In genomic region chr3:194326192-194327029, GRCh38 we compare ENCODE assay signal across 1 cellular context.
A peak's percentile ranks its signal among the peaks of the same experiment; 100 is the strongest.
TF ChIP-seq lines count a peak whose summit lies in the region.

No MANE protein-coding gene starts in this region.

TF ChIP-seq in K562, 482 proteins besides CTCF, POLR2A, EP300 and RAD21 (continued from another document and continues in another):
- TF ChIP-seq, protein P1, sequence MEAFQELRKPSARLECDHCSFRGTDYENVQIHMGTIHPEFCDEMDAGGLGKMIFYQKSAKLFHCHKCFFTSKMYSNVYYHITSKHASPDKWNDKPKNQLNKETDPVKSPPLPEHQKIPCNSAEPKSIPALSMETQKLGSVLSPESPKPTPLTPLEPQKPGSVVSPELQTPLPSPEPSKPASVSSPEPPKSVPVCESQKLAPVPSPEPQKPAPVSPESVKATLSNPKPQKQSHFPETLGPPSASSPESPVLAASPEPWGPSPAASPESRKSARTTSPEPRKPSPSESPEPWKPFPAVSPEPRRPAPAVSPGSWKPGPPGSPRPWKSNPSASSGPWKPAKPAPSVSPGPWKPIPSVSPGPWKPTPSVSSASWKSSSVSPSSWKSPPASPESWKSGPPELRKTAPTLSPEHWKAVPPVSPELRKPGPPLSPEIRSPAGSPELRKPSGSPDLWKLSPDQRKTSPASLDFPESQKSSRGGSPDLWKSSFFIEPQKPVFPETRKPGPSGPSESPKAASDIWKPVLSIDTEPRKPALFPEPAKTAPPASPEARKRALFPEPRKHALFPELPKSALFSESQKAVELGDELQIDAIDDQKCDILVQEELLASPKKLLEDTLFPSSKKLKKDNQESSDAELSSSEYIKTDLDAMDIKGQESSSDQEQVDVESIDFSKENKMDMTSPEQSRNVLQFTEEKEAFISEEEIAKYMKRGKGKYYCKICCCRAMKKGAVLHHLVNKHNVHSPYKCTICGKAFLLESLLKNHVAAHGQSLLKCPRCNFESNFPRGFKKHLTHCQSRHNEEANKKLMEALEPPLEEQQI (IDR thresholded peaks at IDR 0.05): peak; percentile 37; the same call in 1 of the 2 replicates
- peak; percentile 48 to 68; a peak in 3 of 4 replicates for TF ChIP-seq KDM1A (IDR thresholded peaks at IDR 0.05)
- TF ChIP-seq DMBX1 (CRISPR knock-in tag; IDR thresholded peaks at IDR 0.05; ENCODE audit: borderline replicate concordance): no peak
- no peak for TF ChIP-seq POLR2AphosphoS5 (IDR thresholded peaks at IDR 0.05; ENCODE audit: control insufficient read depth, insufficient read depth, low read depth, low read length)
- TF ChIP-seq GMEB1 (CRISPR knock-in tag; IDR thresholded peaks at IDR 0.05): no peak
- no peak for TF ChIP-seq MAZ (CRISPR knock-in tag; conservative IDR thresholded peaks at IDR 0.05 in 1 of 2, IDR thresholded peaks at IDR 0.05 in 1 of 2)
- no peak for TF ChIP-seq THAP12 (CRISPR knock-in tag; IDR thresholded peaks at IDR 0.05)
- TF ChIP-seq PRMT5 (CRISPR knock-in tag; IDR thresholded peaks at IDR 0.05): no peak
- TF ChIP-seq, protein P2, sequence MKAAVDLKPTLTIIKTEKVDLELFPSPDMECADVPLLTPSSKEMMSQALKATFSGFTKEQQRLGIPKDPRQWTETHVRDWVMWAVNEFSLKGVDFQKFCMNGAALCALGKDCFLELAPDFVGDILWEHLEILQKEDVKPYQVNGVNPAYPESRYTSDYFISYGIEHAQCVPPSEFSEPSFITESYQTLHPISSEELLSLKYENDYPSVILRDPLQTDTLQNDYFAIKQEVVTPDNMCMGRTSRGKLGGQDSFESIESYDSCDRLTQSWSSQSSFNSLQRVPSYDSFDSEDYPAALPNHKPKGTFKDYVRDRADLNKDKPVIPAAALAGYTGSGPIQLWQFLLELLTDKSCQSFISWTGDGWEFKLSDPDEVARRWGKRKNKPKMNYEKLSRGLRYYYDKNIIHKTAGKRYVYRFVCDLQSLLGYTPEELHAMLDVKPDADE (conservative IDR thresholded peaks at IDR 0.05; ENCODE audit: control insufficient read depth, low read depth, low read length): 0 out of 2 replicates have a peak, but pooled peaks have one; percentile 14
- no peak for TF ChIP-seq MITF (IDR thresholded peaks at IDR 0.05)
- no peak for TF ChIP-seq ZNF551 (CRISPR knock-in tag; IDR thresholded peaks at IDR 0.05)
- 0 out of 2 replicates have a peak, but pooled peaks have one; percentile 17 for TF ChIP-seq TAF15 (IDR thresholded peaks at IDR 0.05; ENCODE audit: low read depth, low read length)
- TF ChIP-seq GATAD2A (IDR thresholded peaks at IDR 0.05): no peak
- TF ChIP-seq FOXM1 (IDR thresholded peaks at IDR 0.05; ENCODE audit: low read depth): no peak; the same call in 1 of the 2 replicates
- no peak for TF ChIP-seq FOXM1 (CRISPR knock-in tag; IDR thresholded peaks at IDR 0.05; ENCODE audit: low read depth)
- TF ChIP-seq IFI16 (CRISPR knock-in tag; IDR thresholded peaks at IDR 0.05): no peak
- no peak for TF ChIP-seq TAF1 (IDR thresholded peaks at IDR 0.05; ENCODE audit: control insufficient read depth, extremely low read depth, insufficient read depth, low read length, severe bottlenecking)
- no peak for TF ChIP-seq MAFF (IDR thresholded peaks at IDR 0.05; ENCODE audit: low read length)
- no peak for TF ChIP-seq ZNF583 (CRISPR knock-in tag; IDR thresholded peaks at IDR 0.05)
- no peak for TF ChIP-seq ZC3H11A (IDR thresholded peaks at IDR 0.05; ENCODE audit: low read depth, low read length)
- TF ChIP-seq ZNF239 (CRISPR knock-in tag; IDR thresholded peaks at IDR 0.05): no peak
- peak; percentile 65 for TF ChIP-seq ELF4 (CRISPR knock-in tag; IDR thresholded peaks at IDR 0.05)
- no peak for TF ChIP-seq TRIM28 (IDR thresholded peaks at IDR 0.05)
- TF ChIP-seq BRD9 (IDR thresholded peaks at IDR 0.05; ENCODE audit: low read depth, partially characterized antibody): no peak
- TF ChIP-seq HBP1 (CRISPR knock-in tag; IDR thresholded peaks at IDR 0.05): peak; percentile 83; the same call in 1 of the 2 replicates
- TF ChIP-seq MCM2 (IDR thresholded peaks at IDR 0.05; ENCODE audit: low read depth): no peak
- peak; percentile 70; the same call in 1 of the 2 replicates for TF ChIP-seq MIER1 (IDR thresholded peaks at IDR 0.05; ENCODE audit: low read depth)
- TF ChIP-seq ZFP36 (IDR thresholded peaks at IDR 0.05; ENCODE audit: low read depth, low read length, partially characterized antibody): no peak
- no peak for TF ChIP-seq PTTG1 (tag; IDR thresholded peaks at IDR 0.05; ENCODE audit: low read depth)
- TF ChIP-seq GATAD2B (IDR thresholded peaks at IDR 0.05; ENCODE audit: borderline replicate concordance): no peak
- no peak for TF ChIP-seq YY1 (IDR thresholded peaks at IDR 0.05; ENCODE audit: borderline replicate concordance in 1 of 3, control insufficient read depth in 1 of 3, extremely low read depth in 1 of 3, insufficient read depth in 3 of 3, insufficient read length in 1 of 3, insufficient replicate concordance in 2 of 3, low read depth in 1 of 3, low read length in 2 of 3)
- TF ChIP-seq, protein P3, sequence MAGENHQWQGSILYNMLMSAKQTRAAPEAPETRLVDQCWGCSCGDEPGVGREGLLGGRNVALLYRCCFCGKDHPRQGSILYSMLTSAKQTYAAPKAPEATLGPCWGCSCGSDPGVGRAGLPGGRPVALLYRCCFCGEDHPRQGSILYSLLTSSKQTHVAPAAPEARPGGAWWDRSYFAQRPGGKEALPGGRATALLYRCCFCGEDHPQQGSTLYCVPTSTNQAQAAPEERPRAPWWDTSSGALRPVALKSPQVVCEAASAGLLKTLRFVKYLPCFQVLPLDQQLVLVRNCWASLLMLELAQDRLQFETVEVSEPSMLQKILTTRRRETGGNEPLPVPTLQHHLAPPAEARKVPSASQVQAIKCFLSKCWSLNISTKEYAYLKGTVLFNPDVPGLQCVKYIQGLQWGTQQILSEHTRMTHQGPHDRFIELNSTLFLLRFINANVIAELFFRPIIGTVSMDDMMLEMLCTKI (IDR thresholded peaks at IDR 0.05; ENCODE audit: partially characterized antibody): no peak
- no peak for TF ChIP-seq HSF4 (CRISPR knock-in tag; IDR thresholded peaks at IDR 0.05; ENCODE audit: borderline replicate concordance)
- no peak; the same call in 1 of the 2 replicates for TF ChIP-seq NFE2L1 (tag; IDR thresholded peaks at IDR 0.05; ENCODE audit: borderline replicate concordance, low read depth)
- TF ChIP-seq SIX5 (IDR thresholded peaks at IDR 0.05; ENCODE audit: borderline replicate concordance in 1 of 2, insufficient read depth in 1 of 2, low read depth in 1 of 2, low read length in 2 of 2): no peak
- TF ChIP-seq STAT6 (CRISPR knock-in tag; IDR thresholded peaks at IDR 0.05): no peak
- no peak for TF ChIP-seq ZFPM2 (CRISPR knock-in tag; IDR thresholded peaks at IDR 0.05)
- TF ChIP-seq ZNF146 (CRISPR knock-in tag; IDR thresholded peaks at IDR 0.05; ENCODE audit: unreplicated experiment): no peak
- no peak for TF ChIP-seq CEBPG (CRISPR knock-in tag; IDR thresholded peaks at IDR 0.05)
- no peak for TF ChIP-seq CEBPG (tag; conservative IDR thresholded peaks at IDR 0.05 in 1 of 2, IDR thresholded peaks at IDR 0.05 in 1 of 2)
- TF ChIP-seq EHMT2 (IDR thresholded peaks at IDR 0.05): 0 out of 2 replicates have a peak, but pooled peaks have one; percentile 48
- peak; percentile 73 for TF ChIP-seq TOE1 (IDR thresholded peaks at IDR 0.05; ENCODE audit: borderline replicate concordance)
- TF ChIP-seq TOE1 (CRISPR knock-in tag; IDR thresholded peaks at IDR 0.05; ENCODE audit: borderline replicate concordance, low read depth): no peak
- no peak for TF ChIP-seq NR2F6 (CRISPR knock-in tag; IDR thresholded peaks at IDR 0.05)
- TF ChIP-seq MTF1 (CRISPR knock-in tag; IDR thresholded peaks at IDR 0.05; ENCODE audit: borderline replicate concordance): no peak
- TF ChIP-seq ZNF707 (CRISPR knock-in tag; conservative IDR thresholded peaks at IDR 0.05): no peak
- peak; percentile 96 for TF ChIP-seq CBX1 (IDR thresholded peaks at IDR 0.05; ENCODE audit: low read depth)
- TF ChIP-seq RB1 (IDR thresholded peaks at IDR 0.05; ENCODE audit: low read depth): no peak
- TF ChIP-seq, protein P4, sequence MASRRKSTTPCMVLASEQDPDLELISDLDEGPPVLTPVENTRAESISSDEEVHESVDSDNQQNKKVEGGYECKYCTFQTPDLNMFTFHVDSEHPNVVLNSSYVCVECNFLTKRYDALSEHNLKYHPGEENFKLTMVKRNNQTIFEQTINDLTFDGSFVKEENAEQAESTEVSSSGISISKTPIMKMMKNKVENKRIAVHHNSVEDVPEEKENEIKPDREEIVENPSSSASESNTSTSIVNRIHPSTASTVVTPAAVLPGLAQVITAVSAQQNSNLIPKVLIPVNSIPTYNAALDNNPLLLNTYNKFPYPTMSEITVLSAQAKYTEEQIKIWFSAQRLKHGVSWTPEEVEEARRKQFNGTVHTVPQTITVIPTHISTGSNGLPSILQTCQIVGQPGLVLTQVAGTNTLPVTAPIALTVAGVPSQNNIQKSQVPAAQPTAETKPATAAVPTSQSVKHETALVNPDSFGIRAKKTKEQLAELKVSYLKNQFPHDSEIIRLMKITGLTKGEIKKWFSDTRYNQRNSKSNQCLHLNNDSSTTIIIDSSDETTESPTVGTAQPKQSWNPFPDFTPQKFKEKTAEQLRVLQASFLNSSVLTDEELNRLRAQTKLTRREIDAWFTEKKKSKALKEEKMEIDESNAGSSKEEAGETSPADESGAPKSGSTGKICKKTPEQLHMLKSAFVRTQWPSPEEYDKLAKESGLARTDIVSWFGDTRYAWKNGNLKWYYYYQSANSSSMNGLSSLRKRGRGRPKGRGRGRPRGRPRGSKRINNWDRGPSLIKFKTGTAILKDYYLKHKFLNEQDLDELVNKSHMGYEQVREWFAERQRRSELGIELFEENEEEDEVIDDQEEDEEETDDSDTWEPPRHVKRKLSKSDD (conservative IDR thresholded peaks at IDR 0.05; ENCODE audit: low read length): no peak
- TF ChIP-seq ZZZ3 (IDR thresholded peaks at IDR 0.05): no peak
- TF ChIP-seq IRF2 (CRISPR knock-in tag; IDR thresholded peaks at IDR 0.05): no peak
- no peak for TF ChIP-seq NRF1 (conservative IDR thresholded peaks at IDR 0.05 in 1 of 2, IDR thresholded peaks at IDR 0.05 in 1 of 2)
- no peak for TF ChIP-seq SMC3 (conservative IDR thresholded peaks at IDR 0.05; ENCODE audit: insufficient read depth, low read depth, low read length)
